1 cellular context compared by ENCODE assay signal in genomic region chr6:145784683-145785082, GRCh38.
TF ChIP-seq lines count a peak whose summit lies in the region.

No MANE protein-coding gene starts in this region.

TF ChIP-seq in GM12878, 131 proteins besides CTCF, POLR2A, EP300 and RAD21 (continued from another document):
- TF ChIP-seq, protein P1, sequence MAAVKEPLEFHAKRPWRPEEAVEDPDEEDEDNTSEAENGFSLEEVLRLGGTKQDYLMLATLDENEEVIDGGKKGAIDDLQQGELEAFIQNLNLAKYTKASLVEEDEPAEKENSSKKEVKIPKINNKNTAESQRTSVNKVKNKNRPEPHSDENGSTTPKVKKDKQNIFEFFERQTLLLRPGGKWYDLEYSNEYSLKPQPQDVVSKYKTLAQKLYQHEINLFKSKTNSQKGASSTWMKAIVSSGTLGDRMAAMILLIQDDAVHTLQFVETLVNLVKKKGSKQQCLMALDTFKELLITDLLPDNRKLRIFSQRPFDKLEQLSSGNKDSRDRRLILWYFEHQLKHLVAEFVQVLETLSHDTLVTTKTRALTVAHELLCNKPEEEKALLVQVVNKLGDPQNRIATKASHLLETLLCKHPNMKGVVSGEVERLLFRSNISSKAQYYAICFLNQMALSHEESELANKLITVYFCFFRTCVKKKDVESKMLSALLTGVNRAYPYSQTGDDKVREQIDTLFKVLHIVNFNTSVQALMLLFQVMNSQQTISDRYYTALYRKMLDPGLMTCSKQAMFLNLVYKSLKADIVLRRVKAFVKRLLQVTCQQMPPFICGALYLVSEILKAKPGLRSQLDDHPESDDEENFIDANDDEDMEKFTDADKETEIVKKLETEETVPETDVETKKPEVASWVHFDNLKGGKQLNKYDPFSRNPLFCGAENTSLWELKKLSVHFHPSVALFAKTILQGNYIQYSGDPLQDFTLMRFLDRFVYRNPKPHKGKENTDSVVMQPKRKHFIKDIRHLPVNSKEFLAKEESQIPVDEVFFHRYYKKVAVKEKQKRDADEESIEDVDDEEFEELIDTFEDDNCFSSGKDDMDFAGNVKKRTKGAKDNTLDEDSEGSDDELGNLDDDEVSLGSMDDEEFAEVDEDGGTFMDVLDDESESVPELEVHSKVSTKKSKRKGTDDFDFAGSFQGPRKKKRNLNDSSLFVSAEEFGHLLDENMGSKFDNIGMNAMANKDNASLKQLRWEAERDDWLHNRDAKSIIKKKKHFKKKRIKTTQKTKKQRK (IDR thresholded peaks at IDR 0.05; ENCODE audit: low read depth, low read length): no peak
- no peak for TF ChIP-seq ZNF274 (IDR thresholded peaks at IDR 0.05; ENCODE audit: insufficient read depth, insufficient read length)
